In the genomic region with DNA sequence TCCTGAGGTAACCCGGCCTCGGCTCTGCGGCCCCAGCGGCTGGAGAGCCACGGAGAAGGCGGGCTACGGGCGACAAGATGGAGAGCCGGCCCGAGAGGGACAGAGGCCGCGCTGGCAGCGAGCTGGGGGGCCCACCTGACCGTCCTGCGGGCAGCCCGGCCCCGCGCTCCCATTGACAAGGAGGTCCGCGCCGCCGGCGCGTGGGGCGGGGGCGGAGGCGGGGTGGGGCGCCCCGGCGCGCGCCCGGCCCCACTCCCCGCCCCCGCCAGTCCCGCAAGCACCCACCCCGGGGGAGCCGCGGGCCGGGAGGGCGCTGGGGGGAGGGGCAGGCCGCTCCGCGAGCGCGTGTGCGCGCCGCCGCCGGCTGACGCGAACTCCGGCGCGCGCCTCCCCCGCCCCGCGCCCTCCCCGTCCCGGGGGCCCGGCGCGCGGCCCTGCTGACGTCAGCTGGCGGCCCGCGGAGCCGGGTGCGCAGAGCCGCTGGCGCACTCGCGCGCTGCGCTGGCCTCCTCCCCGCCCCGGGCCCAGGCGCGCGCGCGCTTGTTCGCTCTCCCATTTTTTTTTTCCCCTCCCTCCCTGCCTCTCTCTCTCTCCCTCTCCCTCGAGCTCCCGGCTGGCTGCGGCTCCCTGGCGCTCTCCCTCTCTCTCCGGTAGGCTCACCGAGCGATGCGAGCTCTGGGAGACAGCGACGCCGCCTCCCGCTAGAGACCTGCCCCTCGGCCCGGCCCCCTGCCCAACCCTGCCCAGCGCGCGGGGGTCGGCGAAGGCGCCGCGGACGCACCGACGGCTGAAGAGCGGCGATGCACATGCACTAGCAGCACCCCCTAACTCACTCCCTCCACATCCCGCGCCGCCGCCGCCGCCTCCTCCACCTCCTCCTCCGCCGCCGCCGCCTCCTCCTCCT, we compare ENCODE assay signal across 1 cellular context.
A peak's percentile ranks its signal among the peaks of the same experiment; 100 is the strongest.
TF ChIP-seq lines count a peak whose summit lies in the region.

Gene GNAO1 (plus strand): TSS at position 587 of the 904 bp plus-strand sequence. CDS start 747 bp downstream, outside the sequence.

TF ChIP-seq in WTC11, 78 proteins besides CTCF, POLR2A, EP300 and RAD21 (continued from another document and continues in another):
- TF ChIP-seq, protein P1, sequence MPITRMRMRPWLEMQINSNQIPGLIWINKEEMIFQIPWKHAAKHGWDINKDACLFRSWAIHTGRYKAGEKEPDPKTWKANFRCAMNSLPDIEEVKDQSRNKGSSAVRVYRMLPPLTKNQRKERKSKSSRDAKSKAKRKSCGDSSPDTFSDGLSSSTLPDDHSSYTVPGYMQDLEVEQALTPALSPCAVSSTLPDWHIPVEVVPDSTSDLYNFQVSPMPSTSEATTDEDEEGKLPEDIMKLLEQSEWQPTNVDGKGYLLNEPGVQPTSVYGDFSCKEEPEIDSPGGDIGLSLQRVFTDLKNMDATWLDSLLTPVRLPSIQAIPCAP (CRISPR knock-in tag; IDR thresholded peaks at IDR 0.05), result no peak
- TF ChIP-seq ZNF317 (CRISPR knock-in tag; IDR thresholded peaks at IDR 0.05; ENCODE audit: borderline replicate concordance, low read depth), result no peak
- TF ChIP-seq ATF1 (CRISPR knock-in tag; IDR thresholded peaks at IDR 0.05), result no peak
- no peak for TF ChIP-seq GRHL2 (CRISPR knock-in tag; IDR thresholded peaks at IDR 0.05; ENCODE audit: insufficient replicate concordance, severe bottlenecking)
- TF ChIP-seq CDX4 (CRISPR knock-in tag; IDR thresholded peaks at IDR 0.05; ENCODE audit: borderline replicate concordance), result no peak
- TF ChIP-seq, protein P2, sequence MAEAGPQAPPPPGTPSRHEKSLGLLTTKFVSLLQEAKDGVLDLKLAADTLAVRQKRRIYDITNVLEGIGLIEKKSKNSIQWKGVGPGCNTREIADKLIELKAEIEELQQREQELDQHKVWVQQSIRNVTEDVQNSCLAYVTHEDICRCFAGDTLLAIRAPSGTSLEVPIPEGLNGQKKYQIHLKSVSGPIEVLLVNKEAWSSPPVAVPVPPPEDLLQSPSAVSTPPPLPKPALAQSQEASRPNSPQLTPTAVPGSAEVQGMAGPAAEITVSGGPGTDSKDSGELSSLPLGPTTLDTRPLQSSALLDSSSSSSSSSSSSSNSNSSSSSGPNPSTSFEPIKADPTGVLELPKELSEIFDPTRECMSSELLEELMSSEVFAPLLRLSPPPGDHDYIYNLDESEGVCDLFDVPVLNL (CRISPR knock-in tag; IDR thresholded peaks at IDR 0.05; ENCODE audit: borderline replicate concordance, low read depth), result no peak
- TF ChIP-seq TEAD4 (CRISPR knock-in tag; IDR thresholded peaks at IDR 0.05), result no peak
- TF ChIP-seq NFATC4 (CRISPR knock-in tag; IDR thresholded peaks at IDR 0.05), result no peak
- no peak for TF ChIP-seq SOX15 (CRISPR knock-in tag; IDR thresholded peaks at IDR 0.05)
- TF ChIP-seq, protein P3, sequence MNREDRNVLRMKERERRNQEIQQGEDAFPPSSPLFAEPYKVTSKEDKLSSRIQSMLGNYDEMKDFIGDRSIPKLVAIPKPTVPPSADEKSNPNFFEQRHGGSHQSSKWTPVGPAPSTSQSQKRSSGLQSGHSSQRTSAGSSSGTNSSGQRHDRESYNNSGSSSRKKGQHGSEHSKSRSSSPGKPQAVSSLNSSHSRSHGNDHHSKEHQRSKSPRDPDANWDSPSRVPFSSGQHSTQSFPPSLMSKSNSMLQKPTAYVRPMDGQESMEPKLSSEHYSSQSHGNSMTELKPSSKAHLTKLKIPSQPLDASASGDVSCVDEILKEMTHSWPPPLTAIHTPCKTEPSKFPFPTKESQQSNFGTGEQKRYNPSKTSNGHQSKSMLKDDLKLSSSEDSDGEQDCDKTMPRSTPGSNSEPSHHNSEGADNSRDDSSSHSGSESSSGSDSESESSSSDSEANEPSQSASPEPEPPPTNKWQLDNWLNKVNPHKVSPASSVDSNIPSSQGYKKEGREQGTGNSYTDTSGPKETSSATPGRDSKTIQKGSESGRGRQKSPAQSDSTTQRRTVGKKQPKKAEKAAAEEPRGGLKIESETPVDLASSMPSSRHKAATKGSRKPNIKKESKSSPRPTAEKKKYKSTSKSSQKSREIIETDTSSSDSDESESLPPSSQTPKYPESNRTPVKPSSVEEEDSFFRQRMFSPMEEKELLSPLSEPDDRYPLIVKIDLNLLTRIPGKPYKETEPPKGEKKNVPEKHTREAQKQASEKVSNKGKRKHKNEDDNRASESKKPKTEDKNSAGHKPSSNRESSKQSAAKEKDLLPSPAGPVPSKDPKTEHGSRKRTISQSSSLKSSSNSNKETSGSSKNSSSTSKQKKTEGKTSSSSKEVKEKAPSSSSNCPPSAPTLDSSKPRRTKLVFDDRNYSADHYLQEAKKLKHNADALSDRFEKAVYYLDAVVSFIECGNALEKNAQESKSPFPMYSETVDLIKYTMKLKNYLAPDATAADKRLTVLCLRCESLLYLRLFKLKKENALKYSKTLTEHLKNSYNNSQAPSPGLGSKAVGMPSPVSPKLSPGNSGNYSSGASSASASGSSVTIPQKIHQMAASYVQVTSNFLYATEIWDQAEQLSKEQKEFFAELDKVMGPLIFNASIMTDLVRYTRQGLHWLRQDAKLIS (CRISPR knock-in tag; IDR thresholded peaks at IDR 0.05; ENCODE audit: borderline replicate concordance), result no peak
- no peak for TF ChIP-seq JUN (CRISPR knock-in tag; IDR thresholded peaks at IDR 0.05)
- no peak for TF ChIP-seq ZNF138 (CRISPR knock-in tag; conservative IDR thresholded peaks at IDR 0.05)
- no peak for TF ChIP-seq MXD4 (CRISPR knock-in tag; IDR thresholded peaks at IDR 0.05; ENCODE audit: borderline replicate concordance)
- no peak for TF ChIP-seq TCF7 (CRISPR knock-in tag; IDR thresholded peaks at IDR 0.05; ENCODE audit: low read depth)
- TF ChIP-seq, protein P4, sequence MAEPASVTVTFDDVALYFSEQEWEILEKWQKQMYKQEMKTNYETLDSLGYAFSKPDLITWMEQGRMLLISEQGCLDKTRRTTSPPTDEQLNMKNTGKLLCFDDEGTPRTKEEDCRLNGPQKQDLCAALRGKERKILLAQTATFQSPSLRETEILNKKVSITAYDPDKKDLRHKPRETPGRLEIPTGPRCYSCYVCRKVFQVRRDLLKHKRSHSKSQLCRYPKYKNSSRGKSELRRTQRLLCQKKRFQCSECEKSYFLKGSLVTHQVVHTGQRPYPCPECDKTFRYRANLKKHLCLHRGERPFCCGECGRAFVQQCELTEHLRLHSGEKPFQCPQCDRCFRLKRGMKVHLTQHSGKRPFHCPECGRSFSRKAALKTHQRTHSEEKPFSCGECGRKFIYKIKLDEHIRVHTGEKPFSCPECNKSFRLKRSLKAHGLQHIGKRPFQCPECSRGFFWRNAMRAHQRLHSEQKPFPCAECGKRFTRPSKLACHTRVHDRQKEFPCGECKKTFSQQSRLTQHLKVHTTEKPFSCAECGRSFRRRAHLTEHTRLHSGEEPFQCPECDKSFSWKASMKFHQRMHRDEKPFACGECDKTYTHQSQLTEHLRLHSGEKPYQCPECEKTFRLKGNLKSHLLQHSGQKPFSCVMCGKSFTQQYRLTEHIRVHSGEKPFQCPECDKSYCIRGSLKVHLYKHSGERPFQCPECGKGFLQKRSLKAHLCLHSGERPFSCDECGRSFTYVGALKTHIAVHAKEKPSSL (CRISPR knock-in tag; conservative IDR thresholded peaks at IDR 0.05), result no peak
- no peak for TF ChIP-seq ZBTB21 (CRISPR knock-in tag; IDR thresholded peaks at IDR 0.05; ENCODE audit: borderline replicate concordance)
- TF ChIP-seq, protein P5, sequence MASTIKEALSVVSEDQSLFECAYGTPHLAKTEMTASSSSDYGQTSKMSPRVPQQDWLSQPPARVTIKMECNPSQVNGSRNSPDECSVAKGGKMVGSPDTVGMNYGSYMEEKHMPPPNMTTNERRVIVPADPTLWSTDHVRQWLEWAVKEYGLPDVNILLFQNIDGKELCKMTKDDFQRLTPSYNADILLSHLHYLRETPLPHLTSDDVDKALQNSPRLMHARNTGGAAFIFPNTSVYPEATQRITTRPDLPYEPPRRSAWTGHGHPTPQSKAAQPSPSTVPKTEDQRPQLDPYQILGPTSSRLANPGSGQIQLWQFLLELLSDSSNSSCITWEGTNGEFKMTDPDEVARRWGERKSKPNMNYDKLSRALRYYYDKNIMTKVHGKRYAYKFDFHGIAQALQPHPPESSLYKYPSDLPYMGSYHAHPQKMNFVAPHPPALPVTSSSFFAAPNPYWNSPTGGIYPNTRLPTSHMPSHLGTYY (CRISPR knock-in tag; IDR thresholded peaks at IDR 0.05), result no peak
- TF ChIP-seq AR (CRISPR knock-in tag; IDR thresholded peaks at IDR 0.05), result no peak
- no peak for TF ChIP-seq FOXJ3 (CRISPR knock-in tag; IDR thresholded peaks at IDR 0.05; ENCODE audit: borderline replicate concordance)
- TF ChIP-seq ETV6 (CRISPR knock-in tag; IDR thresholded peaks at IDR 0.05), result no peak
- TF ChIP-seq GTF2I (CRISPR knock-in tag; conservative IDR thresholded peaks at IDR 0.05), result no peak
- no peak for TF ChIP-seq HMGA2 (CRISPR knock-in tag; IDR thresholded peaks at IDR 0.05)
- TF ChIP-seq, protein P6, sequence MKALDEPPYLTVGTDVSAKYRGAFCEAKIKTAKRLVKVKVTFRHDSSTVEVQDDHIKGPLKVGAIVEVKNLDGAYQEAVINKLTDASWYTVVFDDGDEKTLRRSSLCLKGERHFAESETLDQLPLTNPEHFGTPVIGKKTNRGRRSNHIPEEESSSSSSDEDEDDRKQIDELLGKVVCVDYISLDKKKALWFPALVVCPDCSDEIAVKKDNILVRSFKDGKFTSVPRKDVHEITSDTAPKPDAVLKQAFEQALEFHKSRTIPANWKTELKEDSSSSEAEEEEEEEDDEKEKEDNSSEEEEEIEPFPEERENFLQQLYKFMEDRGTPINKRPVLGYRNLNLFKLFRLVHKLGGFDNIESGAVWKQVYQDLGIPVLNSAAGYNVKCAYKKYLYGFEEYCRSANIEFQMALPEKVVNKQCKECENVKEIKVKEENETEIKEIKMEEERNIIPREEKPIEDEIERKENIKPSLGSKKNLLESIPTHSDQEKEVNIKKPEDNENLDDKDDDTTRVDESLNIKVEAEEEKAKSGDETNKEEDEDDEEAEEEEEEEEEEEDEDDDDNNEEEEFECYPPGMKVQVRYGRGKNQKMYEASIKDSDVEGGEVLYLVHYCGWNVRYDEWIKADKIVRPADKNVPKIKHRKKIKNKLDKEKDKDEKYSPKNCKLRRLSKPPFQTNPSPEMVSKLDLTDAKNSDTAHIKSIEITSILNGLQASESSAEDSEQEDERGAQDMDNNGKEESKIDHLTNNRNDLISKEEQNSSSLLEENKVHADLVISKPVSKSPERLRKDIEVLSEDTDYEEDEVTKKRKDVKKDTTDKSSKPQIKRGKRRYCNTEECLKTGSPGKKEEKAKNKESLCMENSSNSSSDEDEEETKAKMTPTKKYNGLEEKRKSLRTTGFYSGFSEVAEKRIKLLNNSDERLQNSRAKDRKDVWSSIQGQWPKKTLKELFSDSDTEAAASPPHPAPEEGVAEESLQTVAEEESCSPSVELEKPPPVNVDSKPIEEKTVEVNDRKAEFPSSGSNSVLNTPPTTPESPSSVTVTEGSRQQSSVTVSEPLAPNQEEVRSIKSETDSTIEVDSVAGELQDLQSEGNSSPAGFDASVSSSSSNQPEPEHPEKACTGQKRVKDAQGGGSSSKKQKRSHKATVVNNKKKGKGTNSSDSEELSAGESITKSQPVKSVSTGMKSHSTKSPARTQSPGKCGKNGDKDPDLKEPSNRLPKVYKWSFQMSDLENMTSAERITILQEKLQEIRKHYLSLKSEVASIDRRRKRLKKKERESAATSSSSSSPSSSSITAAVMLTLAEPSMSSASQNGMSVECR (CRISPR knock-in tag; IDR thresholded peaks at IDR 0.05; ENCODE audit: borderline replicate concordance), result no peak
- TF ChIP-seq OVOL2 (CRISPR knock-in tag; IDR thresholded peaks at IDR 0.05; ENCODE audit: borderline replicate concordance), result no peak
- TF ChIP-seq HMGXB4 (CRISPR knock-in tag; IDR thresholded peaks at IDR 0.05), result no peak
- no peak for TF ChIP-seq ATF6 (CRISPR knock-in tag; IDR thresholded peaks at IDR 0.05)
- 0 out of 2 replicates have a peak, but pooled peaks have one; percentile 58 for TF ChIP-seq ZNF263 (CRISPR knock-in tag; IDR thresholded peaks at IDR 0.05; ENCODE audit: low read depth)
- no peak for TF ChIP-seq IRF2 (CRISPR knock-in tag; IDR thresholded peaks at IDR 0.05; ENCODE audit: borderline replicate concordance, low read depth)
